28 cellular contexts compared by ENCODE assay signal in genomic region chr2:149389506-149390167, GRCh38. TPM values are rescaled to one million over a fixed set of nuclear protein-coding genes. Genes with fewer than 3 reads are reported as not detected.
"Had no signal": no experiment of that assay in that cellular context is flagged by ENCODE, and none has a peak within 500 bp of the region (broad histone marks: within the 10 kb centered on the region; RNA-seq: fewer than 3 reads in every experiment).

No MANE protein-coding gene starts in this region.

- H3K4me1 Mint-ChIP-seq: activated naive CD8-positive, alpha-beta T cell treated with anti-CD3 and anti-CD28 coated beads for 36 hours; natural killer cell had no signal

- H3K4me3 ChIP-seq: adrenal gland, body of pancreas, lower lobe of right lung, right lobe of liver, tibial nerve had no signal

- DNase-seq: activated CD4-positive, alpha-beta T cell treated with anti-CD3 and anti-CD28 coated beads for 48 hours; activated CD4-positive, alpha-beta T cell treated with anti-CD3 and anti-CD28 coated beads, Interleukin-2, amount 50 U/mL, for 48 hours; activated CD8-positive, alpha-beta memory T cell treated with anti-CD3 and anti-CD28 coated beads, Interleukin-2, amount 50 U/mL, for 4 hours; activated effector memory CD4-positive, alpha-beta T cell treated with anti-CD3 and anti-CD28 coated beads, Interleukin-2, amount 50 U/mL, for 16 hours; activated naive CD4-positive, alpha-beta T cell treated with anti-CD3 and anti-CD28 coated beads for 36 hours; activated naive CD8-positive, alpha-beta T cell treated with anti-CD3 and anti-CD28 coated beads for 36 hours; activated T-cell treated with anti-CD3 and anti-CD28 coated beads, Interleukin-2, amount 50 U/mL, for 1 hour; adrenal gland; aorta; body of pancreas; endodermal cell; head of caudate nucleus; hypothalamus; lower lobe of right lung; mesenchymal stem cell; natural killer cell; right lobe of liver; stimulated activated CD4-positive, alpha-beta T cell treated with anti-CD3 and anti-CD28 coated beads, Interleukin-2, amount 100 ng/mL, for 48 hours; stimulated activated naive CD4-positive, alpha-beta T cell treated with Interleukin-2 at 50 U/mL for 16 hours; T-helper 9 cell had no signal

- H3K27ac Mint-ChIP-seq: activated naive CD4-positive, alpha-beta T cell treated with anti-CD3 and anti-CD28 coated beads for 36 hours; activated naive CD8-positive, alpha-beta T cell treated with anti-CD3 and anti-CD28 coated beads for 36 hours; activated T-helper 1 cell treated with anti-CD3 and anti-CD28 coated beads, Interleukin-12 subunit alpha, Interleukin-12 subunit beta, Interleukin-2, Interleukin-4 antibody, amounts not matched to agents 30 ng/mL and 10 ng/mL and 1 ng/mL, durations not matched to agents 14 hours and 24 hours and 36 hours; endodermal cell; natural killer cell had no signal

- H3K9me3 ChIP-seq: adrenal gland, body of pancreas, lower lobe of right lung, neutrophil, right lobe of liver, tibial nerve had no signal

- H3K36me3 ChIP-seq: adrenal gland, lower lobe of right lung, neutrophil, right lobe of liver, tibial nerve had no signal

- H3K27ac ChIP-seq: adrenal gland, body of pancreas, lower lobe of right lung, neutrophil, right lobe of liver, tibial nerve, VCaP had no signal

- H3K9me3 Mint-ChIP-seq: activated naive CD4-positive, alpha-beta T cell treated with anti-CD3 and anti-CD28 coated beads for 36 hours; activated naive CD8-positive, alpha-beta T cell treated with anti-CD3 and anti-CD28 coated beads for 36 hours; activated T-helper 1 cell treated with anti-CD3 and anti-CD28 coated beads, Interleukin-12 subunit alpha, Interleukin-12 subunit beta, Interleukin-2, Interleukin-4 antibody, amounts not matched to agents 30 ng/mL and 10 ng/mL and 1 ng/mL, durations not matched to agents 14 hours and 24 hours and 36 hours; endodermal cell had no signal

- H3K4me1 ChIP-seq: adrenal gland, body of pancreas, lower lobe of right lung, right lobe of liver, tibial nerve had no signal

- H3K36me3 Mint-ChIP-seq: activated naive CD8-positive, alpha-beta T cell treated with anti-CD3 and anti-CD28 coated beads for 36 hours; natural killer cell had no signal

- H3K4me3 Mint-ChIP-seq: activated naive CD4-positive, alpha-beta T cell treated with anti-CD3 and anti-CD28 coated beads for 36 hours; activated naive CD8-positive, alpha-beta T cell treated with anti-CD3 and anti-CD28 coated beads for 36 hours; activated T-helper 1 cell treated with anti-CD3 and anti-CD28 coated beads, Interleukin-12 subunit alpha, Interleukin-12 subunit beta, Interleukin-2, Interleukin-4 antibody, amounts not matched to agents 30 ng/mL and 10 ng/mL and 1 ng/mL, durations not matched to agents 14 hours and 24 hours and 36 hours; endodermal cell; natural killer cell had no signal

- H3K27me3 ChIP-seq: adrenal gland, body of pancreas, neutrophil, right lobe of liver, tibial nerve had no signal

- ATAC-seq: activated CD4-positive, CD25-positive, alpha-beta regulatory T cell treated with anti-CD3 and anti-CD28 coated beads, Interleukin-2, amount 50 U/mL, for 24 hours; body of pancreas; esophagus mucosa; left lobe of liver; lower lobe of right lung; natural killer cell; right lobe of liver had no signal

RNA-seq across cellular contexts. Expression of gene LYPD6, which starts 59.2 kb away (rescaled TPM):
- total RNA-seq: activated CD8-positive, alpha-beta memory T cell treated with anti-CD3 and anti-CD28 coated beads for 36 hours; activated naive CD4-positive, alpha-beta T cell treated with anti-CD3 and anti-CD28 coated beads for 36 hours; activated naive CD8-positive, alpha-beta T cell treated with anti-CD3 and anti-CD28 coated beads for 36 hours; activated T-helper 1 cell treated with anti-CD3 and anti-CD28 coated beads, Interleukin-12 subunit alpha, Interleukin-12 subunit beta, Interleukin-2, Interleukin-4 antibody, amounts not matched to agents 30 ng/mL and 10 ng/mL and 1 ng/mL, durations not matched to agents 14 hours and 24 hours and 36 hours; natural killer cell had no signal
